Comparison of ENCODE assay signal across 29 cellular contexts in genomic region chr5:63250939-63251338, GRCh38.
"Had no signal": no experiment of that assay in that cellular context is flagged by ENCODE, and none has a peak within 500 bp of the region (broad histone marks: within the 10 kb centered on the region; RNA-seq: fewer than 3 reads in every experiment).

No MANE protein-coding gene starts in this region.

- H3K4me3 ChIP-seq: stomach, suprapubic skin, testis, thoracic aorta, thyroid gland, tibial artery, tibial nerve, transverse colon, upper lobe of left lung, upper lobe of right lung, uterus, vagina had no signal

- H3K9me3 ChIP-seq: stomach, suprapubic skin, testis, thoracic aorta, thyroid gland, tibial artery, tibial nerve, transverse colon, upper lobe of left lung, upper lobe of right lung, uterus, vagina had no signal

- ATAC-seq: stimulated activated effector memory CD8-positive, alpha-beta T cell treated with anti-CD3 and anti-CD28 coated beads, Interleukin-12 subunit alpha, Interleukin-12 subunit beta, amount 100 ng/mL, for 72 hours; stimulated activated memory B cell treated with anti-CD40 and anti-IgM and Interleukin-4, amounts not matched to agents 10 μg/mL and 1 μg/mL and 100 μg/mL, for 72 hours; stimulated activated naive B cell treated with anti-CD40 and anti-IgM and Interleukin-4, amounts not matched to agents 10 μg/mL and 1 μg/mL and 100 μg/mL, for 72 hours; stimulated activated naive CD8-positive, alpha-beta T cell treated with anti-CD3 and anti-CD28 coated beads, Interleukin-15, amount 100 ng/mL, for 72 hours; stimulated activated naive CD8-positive, alpha-beta T cell treated with anti-CD3 and anti-CD28 coated beads, Interleukin-15, Interleukin-2, amounts not matched to agents 100 U/mL and 50 U/mL, for 24 hours; upper lobe of right lung had no signal

- FAIRE-seq: urothelium cell line had no signal

- H3K4me1 Mint-ChIP-seq: stimulated activated effector memory CD8-positive, alpha-beta T cell treated with anti-CD3 and anti-CD28 coated beads, Interleukin-12 subunit alpha, Interleukin-12 subunit beta, amount 100 ng/mL, for 72 hours; stimulated activated memory B cell treated with anti-CD40 and anti-IgM and Interleukin-4, amounts not matched to agents 10 μg/mL and 1 μg/mL and 100 μg/mL, for 72 hours; stimulated activated naive B cell treated with anti-CD40 and anti-IgM and Interleukin-4, amounts not matched to agents 10 μg/mL and 1 μg/mL and 100 μg/mL, for 72 hours; stimulated activated naive CD8-positive, alpha-beta T cell treated with anti-CD3 and anti-CD28 coated beads, Interleukin-15, amount 100 ng/mL, for 72 hours had no signal

- H3K36me3 ChIP-seq: stomach, suprapubic skin, thoracic aorta, thyroid gland, tibial artery, tibial nerve, transverse colon, upper lobe of left lung, upper lobe of right lung, uterus, vagina had no signal

- H3K9me3 Mint-ChIP-seq: stimulated activated naive CD8-positive, alpha-beta T cell treated with anti-CD3 and anti-CD28 coated beads, Interleukin-15, Interleukin-2, amounts not matched to agents 100 ng/mL and 50 ng/mL, for 24 hours had no signal

- H3K4me1 ChIP-seq: stomach, suprapubic skin, testis, thyroid gland, tibial artery, tibial nerve, transverse colon, upper lobe of left lung, upper lobe of right lung, uterus, vagina had no signal

- H3K27ac Mint-ChIP-seq: stimulated activated effector memory CD8-positive, alpha-beta T cell treated with anti-CD3 and anti-CD28 coated beads, Interleukin-12 subunit alpha, Interleukin-12 subunit beta, amount 100 ng/mL, for 72 hours; stimulated activated memory B cell treated with anti-CD40 and anti-IgM and Interleukin-4, amounts not matched to agents 10 μg/mL and 1 μg/mL and 100 μg/mL, for 72 hours; stimulated activated naive B cell treated with anti-CD40 and anti-IgM and Interleukin-4, amounts not matched to agents 10 μg/mL and 1 μg/mL and 100 μg/mL, for 72 hours; stimulated activated naive CD8-positive, alpha-beta T cell treated with anti-CD3 and anti-CD28 coated beads, Interleukin-15, amount 100 ng/mL, for 72 hours; stimulated activated naive CD8-positive, alpha-beta T cell treated with anti-CD3 and anti-CD28 coated beads, Interleukin-15, Interleukin-2, amounts not matched to agents 100 ng/mL and 50 ng/mL, for 24 hours; type B pancreatic cell had no signal

- H3K27me3 ChIP-seq: stomach, suprapubic skin, testis, thyroid gland, tibial artery, tibial nerve, transverse colon, upper lobe of left lung, upper lobe of right lung, uterus, vagina had no signal

- H3K36me3 Mint-ChIP-seq: stimulated activated effector memory CD8-positive, alpha-beta T cell treated with anti-CD3 and anti-CD28 coated beads, Interleukin-12 subunit alpha, Interleukin-12 subunit beta, amount 100 ng/mL, for 72 hours; stimulated activated memory B cell treated with anti-CD40 and anti-IgM and Interleukin-4, amounts not matched to agents 10 μg/mL and 1 μg/mL and 100 μg/mL, for 72 hours; stimulated activated naive B cell treated with anti-CD40 and anti-IgM and Interleukin-4, amounts not matched to agents 10 μg/mL and 1 μg/mL and 100 μg/mL, for 72 hours; type B pancreatic cell had no signal

- H3K4me3 Mint-ChIP-seq: stimulated activated effector memory CD8-positive, alpha-beta T cell treated with anti-CD3 and anti-CD28 coated beads, Interleukin-12 subunit alpha, Interleukin-12 subunit beta, amount 100 ng/mL, for 72 hours; stimulated activated memory B cell treated with anti-CD40 and anti-IgM and Interleukin-4, amounts not matched to agents 10 μg/mL and 1 μg/mL and 100 μg/mL, for 72 hours; stimulated activated naive B cell treated with anti-CD40 and anti-IgM and Interleukin-4, amounts not matched to agents 10 μg/mL and 1 μg/mL and 100 μg/mL, for 72 hours; stimulated activated naive CD8-positive, alpha-beta T cell treated with anti-CD3 and anti-CD28 coated beads, Interleukin-15, amount 100 ng/mL, for 72 hours; stimulated activated naive CD8-positive, alpha-beta T cell treated with anti-CD3 and anti-CD28 coated beads, Interleukin-15, Interleukin-2, amounts not matched to agents 100 ng/mL and 50 ng/mL, for 24 hours; type B pancreatic cell had no signal

- H3K27ac ChIP-seq: stomach, suprapubic skin, testis, thoracic aorta, thyroid gland, tibial artery, tibial nerve, transverse colon, upper lobe of left lung, upper lobe of right lung, uterus, vagina had no signal

- H3K27me3 Mint-ChIP-seq: stimulated activated memory B cell treated with anti-CD40 and anti-IgM and Interleukin-4, amounts not matched to agents 10 μg/mL and 1 μg/mL and 100 μg/mL, for 72 hours; stimulated activated naive B cell treated with anti-CD40 and anti-IgM and Interleukin-4, amounts not matched to agents 10 μg/mL and 1 μg/mL and 100 μg/mL, for 72 hours; stimulated activated naive CD8-positive, alpha-beta T cell treated with anti-CD3 and anti-CD28 coated beads, Interleukin-15, amount 100 ng/mL, for 72 hours; stimulated activated naive CD8-positive, alpha-beta T cell treated with anti-CD3 and anti-CD28 coated beads, Interleukin-15, Interleukin-2, amounts not matched to agents 100 ng/mL and 50 ng/mL, for 24 hours; type B pancreatic cell had no signal

- DNase-seq: stimulated activated CD4-positive, alpha-beta T cell treated with anti-CD3 and anti-CD28 coated beads, Interleukin-2, amount 100 ng/mL, for 48 hours; stimulated activated CD4-positive, alpha-beta T cell treated with anti-CD3 and anti-CD28 coated beads, Interleukin-4, amount 100 ng/mL, for 1 hour; stimulated activated CD4-positive, alpha-beta T cell treated with anti-CD3 and anti-CD28 coated beads, Interleukin-4, amount 100 ng/mL, for 24 hours; stimulated activated CD4-positive, alpha-beta T cell treated with anti-CD3 and anti-CD28 coated beads, Interleukin-4, amount 100 ng/mL, for 4 hours; stimulated activated CD8-positive, alpha-beta memory T cell treated with anti-CD3 and anti-CD28 coated beads, Interleukin-4, amount 100 ng/mL, for 48 hours; stimulated activated naive B cell treated with anti-CD40 and anti-IgM and Interleukin-4, amounts not matched to agents 10 μg/mL and 1 μg/mL and 100 μg/mL, for 72 hours; stimulated activated naive CD4-positive, alpha-beta T cell; stimulated activated naive CD4-positive, alpha-beta T cell treated with Interleukin-2 at 50 U/mL for 16 hours; stimulated activated naive CD8-positive, alpha-beta T cell treated with anti-CD3 and anti-CD28 coated beads, Interleukin-15, amount 100 ng/mL, for 72 hours; stimulated activated naive CD8-positive, alpha-beta T cell treated with anti-CD3 and anti-CD28 coated beads, Interleukin-15, Interleukin-2, amounts not matched to agents 100 U/mL and 50 U/mL, for 24 hours; stomach; substantia nigra; testis; thyroid gland; tibial artery; transverse colon; trophoblast cell; upper lobe of left lung; upper lobe of right lung; uterus had no signal
